Comparison of ENCODE assay signal across 1 cellular context in genomic region chr5:93978222-93978621, GRCh38.
TF ChIP-seq lines count a peak whose summit lies in the region.

No MANE protein-coding gene starts in this region.

TF ChIP-seq in SK-N-SH treated with all-trans-retinoic acid at 6 μM for 48 hours, 23 proteins besides CTCF, POLR2A, EP300 and RAD21 (continued from another document):
- TF ChIP-seq CSRNP3 (CRISPR knock-in tag; IDR thresholded peaks at IDR 0.05): no peak
- TF ChIP-seq GLIS3 (CRISPR knock-in tag; IDR thresholded peaks at IDR 0.05): no peak
- no peak for TF ChIP-seq PATZ1 (CRISPR knock-in tag; IDR thresholded peaks at IDR 0.05; ENCODE audit: borderline replicate concordance)
- no peak for TF ChIP-seq ZFP30 (CRISPR knock-in tag; IDR thresholded peaks at IDR 0.05)
